8 cellular contexts compared by ENCODE assay signal in genomic region chr1:161427733-161428516, GRCh38.
DNase-seq lines count a peak whose midpoint lies in the region; ATAC-seq, FAIRE-seq and TF ChIP-seq lines count a peak whose summit lies in the region.

No MANE protein-coding gene starts in this region.

- in situ Hi-C loops in G401 (cut with HindIII; ENCODE audit: low sequenced_read_pairs): no loop called here

- H3K4me3 Mint-ChIP-seq in progenitor cell of endocrine pancreas (ENCODE audit: low read depth): no peak overlapping the region

- TF ChIP-seq CTCF in choroid plexus epithelial cell (conservative IDR thresholded peaks at IDR 0.05; ENCODE audit: low read depth, low read length): no peak
- TF ChIP-seq CTCF in progenitor cell of endocrine pancreas (IDR thresholded peaks at IDR 0.05; ENCODE audit: unreplicated experiment): no peak

- no peaks in the 10 kb centered on the region for H3K9me3 ChIP-seq in MG63
- H3K9me3 ChIP-seq in small intestine (ENCODE audit: control insufficient read depth, low read depth): no peaks in the 10 kb centered on the region

- 33 to 71% (median 55%) methylated on average over 18 of the region's 18 CpGs for WGBS in small intestine, 3 donors

- H3K27ac ChIP-seq in small intestine (ENCODE audit: low read depth in 1 of 2, low read length in 1 of 2): no peak overlapping the region

- H3K27me3 Mint-ChIP-seq in progenitor cell of endocrine pancreas: peaks cover 81% of the 10 kb centered on the region

- peak overlapping the region; percentile 46 for H3K4me3 ChIP-seq in MG63
- H3K4me3 ChIP-seq in choroid plexus epithelial cell (ENCODE audit: low read depth, low read length): peak overlapping the region; percentile 6
- no peak overlapping the region for H3K4me3 ChIP-seq in small intestine (ENCODE audit: low read depth in 1 of 2, low read length in 2 of 2)

- peak overlapping the region; percentile 50 for H3K27ac Mint-ChIP-seq in progenitor cell of endocrine pancreas

- DNase-seq in G401 (ENCODE audit: low spot score) (peak; percentile 20), MG63 (peak; percentile 44), choroid plexus epithelial cell (ENCODE audit: low read depth) (peak; percentile 77), progenitor cell of endocrine pancreas (ENCODE audit: low spot score, unreplicated experiment) (no peak), small intestine (no peak), NCI-H2081 treated with DMSO at 0.1 percent for 48 hours (lab: John Stamatoyannopoulos, UW) (no peak)

- H3K4me1 Mint-ChIP-seq in progenitor cell of endocrine pancreas (ENCODE audit: low read depth): no peaks in the 10 kb centered on the region

- H3K4me1 ChIP-seq in small intestine (ENCODE audit: control insufficient read depth in 2 of 2, insufficient read depth in 1 of 2, low read depth in 1 of 2, low read length in 1 of 2): no peaks in the 10 kb centered on the region

- no peaks in the 10 kb centered on the region for H3K9me3 Mint-ChIP-seq in progenitor cell of endocrine pancreas (ENCODE audit: low read depth)

- no peaks in the 10 kb centered on the region for H3K27me3 ChIP-seq in MG63
- H3K27me3 ChIP-seq in small intestine (ENCODE audit: control insufficient read depth in 2 of 2, insufficient read depth in 2 of 2, low read length in 2 of 2): peaks cover 0 to 4% of the 10 kb centered on the region in 2 donors

- ATAC-seq in HG03139 (IDR thresholded peaks at IDR 0.05; ENCODE audit: unreplicated experiment): no peak
- no peak for ATAC-seq in GM21786 (IDR thresholded peaks at IDR 0.05; ENCODE audit: unreplicated experiment)

- H3K36me3 ChIP-seq in MG63 (no peaks in the 10 kb centered on the region), small intestine (ENCODE audit: control insufficient read depth in 2 of 2, insufficient read depth in 2 of 2, low read length in 2 of 2) (no peaks in the 10 kb centered on the region)

- FAIRE-seq in small intestine (lab: Jason Lieb, UNC): no peak

- H3K36me3 Mint-ChIP-seq in progenitor cell of endocrine pancreas (ENCODE audit: insufficient read depth): peaks cover 3% of the 10 kb centered on the region

Comparison
In these comparisons a context has a peak if more than half of its experiments do, and no peak if none do; other contexts are left out.
1. DNase-seq: peak in G401 (single experiment), MG63 (single experiment) and choroid plexus epithelial cell (single experiment); none in progenitor cell of endocrine pancreas (single experiment), small intestine (single experiment) and NCI-H2081 treated with DMSO at 0.1 percent for 48 hours (single experiment).
2. H3K4me3 ChIP-seq: peak in MG63 (single experiment) and choroid plexus epithelial cell (single experiment); none in small intestine (0 of 2).